29 cellular contexts compared by ENCODE assay signal in genomic region chr10:79017882-79018550, GRCh38. TPM values are rescaled to one million over a fixed set of nuclear protein-coding genes. Genes with fewer than 3 reads are reported as not detected.
DNase-seq lines count a peak whose midpoint lies in the region; ATAC-seq, FAIRE-seq and TF ChIP-seq lines count a peak whose summit lies in the region.
"Had no signal": no experiment of that assay in that cellular context is flagged by ENCODE, and none has a peak within 500 bp of the region (broad histone marks: within the 10 kb centered on the region; RNA-seq: fewer than 3 reads in every experiment).

No MANE protein-coding gene starts in this region.

- no peak for TF ChIP-seq RAD21 in GM12878 (IDR thresholded peaks at IDR 0.05; ENCODE audit: insufficient read depth, low read depth, low read length)

- H3K4me2 ChIP-seq in GM12878 (ENCODE audit: control insufficient read depth, insufficient read depth) = no peak overlapping the region
- H3K4me2 ChIP-seq: A549 had no signal

- peaks cover 2% of the 10 kb centered on the region for H3K4me1 Mint-ChIP-seq in activated naive CD8-positive, alpha-beta T cell treated with anti-CD3 and anti-CD28 coated beads, Interleukin-2, amount 10 ng/mL, durations not matched to agents 7 days and 5 days
- peaks cover 5% of the 10 kb centered on the region for H3K4me1 Mint-ChIP-seq in activated naive CD8-positive, alpha-beta T cell treated with anti-CD3 and anti-CD28 coated beads, Interleukin-2, amount 50 U/mL, for 24 hours

- TF ChIP-seq POLR2A in GM12878 (IDR thresholded peaks at IDR 0.05; ENCODE audit: low read depth, low read length) (no peak), spleen (IDR thresholded peaks at IDR 0.05) (no peak)

- no peak for TF ChIP-seq EP300 in GM12878 (IDR thresholded peaks at IDR 0.05; ENCODE audit: borderline replicate concordance in 1 of 2, control insufficient read depth in 1 of 2, low read depth in 2 of 2, low read length in 2 of 2)

- DNase-seq in activated naive CD8-positive, alpha-beta T cell treated with anti-CD3 and anti-CD28 coated beads, Interleukin-2, amount 10 ng/mL, durations not matched to agents 7 days and 5 days = peak; percentile 15
- DNase-seq in activated naive CD8-positive, alpha-beta T cell treated with anti-CD3 and anti-CD28 coated beads, Interleukin-2, amount 50 U/mL, for 24 hours = no peak
- no peak for DNase-seq in GM12878 (ENCODE audit: low read depth, low spot score)
- peak; percentile 20 for DNase-seq in lower lobe of right lung
- DNase-seq in spleen = peak; percentile 51
- no peak for DNase-seq in NCI-H446 (lab: John Stamatoyannopoulos, UW)
- no peak for DNase-seq in NCI-H446 treated with DMSO at 0.1 percent for 48 hours (lab: John Stamatoyannopoulos, UW)
- DNase-seq in DMS79 (lab: John Stamatoyannopoulos, UW) = no peak
- DNase-seq: activated CD4-positive, alpha-beta T cell treated with anti-CD3 and anti-CD28 coated beads, Interleukin-2, amount 50 U/mL, for 4 hours; activated naive CD4-positive, alpha-beta T cell treated with anti-CD3 and anti-CD28 coated beads for 36 hours; activated T-cell treated with anti-CD3 and anti-CD28 coated beads, Interleukin-2, amount 50 U/mL, for 48 hours; DND-41; GF-D8; GM23248; midbrain; naive thymus-derived CD4-positive, alpha-beta T cell; NCI-H1048; NCI-H1694; NCI-H82; small intestine; stimulated activated CD4-positive, alpha-beta T cell treated with anti-CD3 and anti-CD28 coated beads, Interleukin-1b, Interleukin-23, amount 100 ng/mL, for 48 hours; stimulated activated naive CD8-positive, alpha-beta T cell treated with anti-CD3 and anti-CD28 coated beads, Interleukin-15, Interleukin-2, amounts not matched to agents 100 U/mL and 50 U/mL, for 24 hours; testis had no signal

- no peak overlapping the region for H3K27ac Mint-ChIP-seq in activated naive CD8-positive, alpha-beta T cell treated with anti-CD3 and anti-CD28 coated beads, Interleukin-2, amount 10 ng/mL, durations not matched to agents 7 days and 5 days
- no peak overlapping the region for H3K27ac Mint-ChIP-seq in activated naive CD8-positive, alpha-beta T cell treated with anti-CD3 and anti-CD28 coated beads, Interleukin-2, amount 50 U/mL, for 24 hours
- H3K27ac Mint-ChIP-seq: activated naive CD4-positive, alpha-beta T cell treated with anti-CD3 and anti-CD28 coated beads for 36 hours; IgD-negative memory B cell; naive thymus-derived CD4-positive, alpha-beta T cell had no signal

- H3K79me2 ChIP-seq in GM12878 (ENCODE audit: control insufficient read depth, insufficient read depth, low read length) = no peaks in the 10 kb centered on the region

- no peaks in the 10 kb centered on the region for H4K20me1 ChIP-seq in GM12878 (ENCODE audit: control insufficient read depth, insufficient read depth)

- H3K4me3 ChIP-seq in GM12878 = no peak overlapping the region
- no peak overlapping the region for H3K4me3 ChIP-seq in lower lobe of right lung
- no peak overlapping the region for H3K4me3 ChIP-seq in spleen
- H3K4me3 ChIP-seq: A549, GM23248, prostate gland, testis had no signal

- peaks cover 0 to 8% of the 10 kb centered on the region in 2 experiments; a peak in 2 of 4 replicates for H3K27me3 ChIP-seq in GM12878 (replicated peaks in 1 of 2; ENCODE audit: control insufficient read depth in 2 of 2, insufficient read depth in 2 of 2, low read length in 1 of 2)
- no peaks in the 10 kb centered on the region for H3K27me3 ChIP-seq in lower lobe of right lung (ENCODE audit: low read depth)
- no peaks in the 10 kb centered on the region for H3K27me3 ChIP-seq in spleen (replicated peaks in 1 of 7)
- H3K27me3 ChIP-seq: testis had no signal

- POLR2A ChIA-PET in activated naive CD8-positive, alpha-beta T cell treated with anti-CD3 and anti-CD28 coated beads, Interleukin-2, amount 10 ng/mL, durations not matched to agents 7 days and 5 days (lab: Charles Lee) = no interaction called here
- POLR2A ChIA-PET in GM12878 (lab: Charles Lee) = no interaction called here

- peaks cover 4% of the 10 kb centered on the region for H3K4me1 ChIP-seq in GM12878 (ENCODE audit: control insufficient read depth, insufficient read depth, low read length)
- no peaks in the 10 kb centered on the region for H3K4me1 ChIP-seq in lower lobe of right lung
- peaks cover 2 to 6% (median 3%) of the 10 kb centered on the region in 6 donors for H3K4me1 ChIP-seq in spleen
- H3K4me1 ChIP-seq: A549, prostate gland had no signal

- H3K9me3 Mint-ChIP-seq in activated naive CD8-positive, alpha-beta T cell treated with anti-CD3 and anti-CD28 coated beads, Interleukin-2, amount 10 ng/mL, durations not matched to agents 7 days and 5 days = no peaks in the 10 kb centered on the region
- H3K9me3 Mint-ChIP-seq in activated naive CD8-positive, alpha-beta T cell treated with anti-CD3 and anti-CD28 coated beads, Interleukin-2, amount 50 U/mL, for 24 hours = peaks cover 6% of the 10 kb centered on the region

- no peaks in the 10 kb centered on the region for H3K36me3 Mint-ChIP-seq in activated naive CD8-positive, alpha-beta T cell treated with anti-CD3 and anti-CD28 coated beads, Interleukin-2, amount 10 ng/mL, durations not matched to agents 7 days and 5 days
- H3K36me3 Mint-ChIP-seq in activated naive CD8-positive, alpha-beta T cell treated with anti-CD3 and anti-CD28 coated beads, Interleukin-2, amount 50 U/mL, for 24 hours (ENCODE audit: low read depth) = no peaks in the 10 kb centered on the region
- H3K36me3 Mint-ChIP-seq: IgD-negative memory B cell had no signal

- intact Hi-C loops in GM12878 (cut with micrococcal nuclease; ENCODE audit: unreplicated experiment) (no loop called here), lower lobe of right lung (cut with DNase I) (no loop called here), spleen (cut with DNase I; ENCODE audit: low total_unique reads) (no loop called here)

- no peak overlapping the region for H3K4me3 Mint-ChIP-seq in activated naive CD8-positive, alpha-beta T cell treated with anti-CD3 and anti-CD28 coated beads, Interleukin-2, amount 10 ng/mL, durations not matched to agents 7 days and 5 days
- no peak overlapping the region for H3K4me3 Mint-ChIP-seq in activated naive CD8-positive, alpha-beta T cell treated with anti-CD3 and anti-CD28 coated beads, Interleukin-2, amount 50 U/mL, for 24 hours
- H3K4me3 Mint-ChIP-seq: activated naive CD4-positive, alpha-beta T cell treated with anti-CD3 and anti-CD28 coated beads for 36 hours; brain; IgD-negative memory B cell; naive thymus-derived CD4-positive, alpha-beta T cell had no signal

- H3K27me3 Mint-ChIP-seq in activated naive CD8-positive, alpha-beta T cell treated with anti-CD3 and anti-CD28 coated beads, Interleukin-2, amount 10 ng/mL, durations not matched to agents 7 days and 5 days = peaks cover 5% of the 10 kb centered on the region
- no peaks in the 10 kb centered on the region for H3K27me3 Mint-ChIP-seq in activated naive CD8-positive, alpha-beta T cell treated with anti-CD3 and anti-CD28 coated beads, Interleukin-2, amount 50 U/mL, for 24 hours

- H2AFZ ChIP-seq in GM12878 (ENCODE audit: control insufficient read depth, low read depth, low read length) = no peak overlapping the region
- H2AFZ ChIP-seq: GM23248 had no signal

- in situ Hi-C loops in GM12878 (cut with MboI) = no loop called here

- H3K9ac ChIP-seq in GM12878 (ENCODE audit: control insufficient read depth, insufficient read depth, low read length) = no peak overlapping the region
- H3K9ac ChIP-seq: GM23248 had no signal

- FAIRE-seq in GM12878 (lab: Jason Lieb, UNC) = no peak
- FAIRE-seq: A549, endothelial cell of umbilical vein, small intestine had no signal

- RAD21 ChIA-PET in GM12878 (lab: Charles Lee; ENCODE audit: unreplicated experiment) = no interaction called here

- TF ChIP-seq CTCF in GM12878 (IDR thresholded peaks at IDR 0.05 in 2 of 3, conservative IDR thresholded peaks at IDR 0.05 in 1 of 3; ENCODE audit: control insufficient read depth in 2 of 3, extremely low read depth in 1 of 3, insufficient read depth in 1 of 3, low read depth in 3 of 3, low read length in 3 of 3) (no peak), lower lobe of right lung (IDR thresholded peaks at IDR 0.05) (no peak), spleen (IDR thresholded peaks at IDR 0.05 in 8 of 11, conservative IDR thresholded peaks at IDR 0.05 in 3 of 11) (no peak)

- SMC1A ChIA-PET in GM12878 (lab: Charles Lee; ENCODE audit: uncharacterized antibody, unreplicated experiment) = no interaction called here

- no TSS peak for BruUV-seq in GM12878 (replicated peaks; lab: Mats Ljungman, UMichigan)

- 17% methylated on average over 4 of the region's 4 CpGs for WGBS in GM12878 (ENCODE audit: insufficient coverage, insufficient replicate concordance, low lambda C conversion rate, missing lambda C conversion rate)
- WGBS in spleen, 5 donors = 74 to 85% (median 79%) methylated on average over 2 to 4 of the region's 4 CpGs

- ATAC-seq in activated naive CD8-positive, alpha-beta T cell treated with anti-CD3 and anti-CD28 coated beads, Interleukin-2, amount 10 ng/mL, durations not matched to agents 7 days and 5 days (ENCODE audit: low read depth) = no peak
- no peak for ATAC-seq in activated naive CD8-positive, alpha-beta T cell treated with anti-CD3 and anti-CD28 coated beads, Interleukin-2, amount 50 U/mL, for 24 hours
- no peak for ATAC-seq in GM12878
- no peak for ATAC-seq in lower lobe of right lung
- ATAC-seq: A549; activated CD4-positive, CD25-positive, alpha-beta regulatory T cell treated with anti-CD3 and anti-CD28 coated beads, Interleukin-2, amount 50 U/mL, for 24 hours; naive thymus-derived CD4-positive, alpha-beta T cell; stimulated activated naive CD8-positive, alpha-beta T cell treated with anti-CD3 and anti-CD28 coated beads, Interleukin-15, Interleukin-2, amounts not matched to agents 100 U/mL and 50 U/mL, for 24 hours had no signal

- H3K36me3 ChIP-seq in GM12878 (ENCODE audit: control insufficient read depth in 2 of 2, insufficient read depth in 2 of 2, low read length in 1 of 2) = no peaks in the 10 kb centered on the region
- no peaks in the 10 kb centered on the region for H3K36me3 ChIP-seq in lower lobe of right lung
- H3K36me3 ChIP-seq in spleen = no peaks in the 10 kb centered on the region
- H3K36me3 ChIP-seq: prostate gland had no signal

- H3K9me3 ChIP-seq in GM12878 (replicated peaks; ENCODE audit: control insufficient read depth, insufficient read depth, low read length) = no peaks in the 10 kb centered on the region; the same call in 2 of the 3 replicates
- H3K9me3 ChIP-seq in lower lobe of right lung = no peaks in the 10 kb centered on the region
- peaks cover 0 to 8% (median 2%) of the 10 kb centered on the region in 8 donors for H3K9me3 ChIP-seq in spleen
- H3K9me3 ChIP-seq: prostate gland, testis had no signal

- CTCF ChIA-PET in GM12878 (lab: Yijun Ruan, JAX) = no interaction called here

- H3K27ac ChIP-seq in GM12878 (ENCODE audit: control insufficient read depth, insufficient read depth) = no peak overlapping the region
- H3K27ac ChIP-seq in lower lobe of right lung = no peak overlapping the region
- peak overlapping the region in 1 of 8 donors; percentile 1 for H3K27ac ChIP-seq in spleen
- H3K27ac ChIP-seq: A549, GM23248, prostate gland, testis had no signal

RNA-seq across cellular contexts. Expression of gene ZMIZ1, which starts 50.8 kb away (rescaled TPM):
- 10 to 100 TPM; 28.8 to 29.3 TPM for total RNA-seq in activated naive CD8-positive, alpha-beta T cell treated with anti-CD3 and anti-CD28 coated beads, Interleukin-2, amount 10 ng/mL, durations not matched to agents 7 days and 5 days
- 58.0 and 59.2 TPM in 2 replicates for total RNA-seq in GM12878 (2013; cell fraction: nucleolus; rRNA removed)
- total RNA-seq in GM12878 (2014; rRNA removed) (11.6 and 15.6 TPM in 2 replicates), GM12878 (2014; rRNA removed; fragmentation: Illumina TruSeq; extraction: Trizol) (8.8 and 9.3 TPM in 2 replicates), GM12878 (2021) (76.8 and 82.3 TPM in 2 replicates), lower lobe of right lung (102 TPM), spleen (100 to 1,000 TPM; 117 to 210 (median 129) TPM)
- polyA plus RNA-seq in GM12878 (2011; ENCODE audit: low read depth) = 13.1 TPM
- polyA plus RNA-seq in GM12878 (2011; rRNA removed) (3.8 and 6.2 TPM in 2 replicates), GM12878 (2014; fragmentation: Illumina TruSeq; extraction: Trizol) (30.8 and 53.4 TPM in 2 replicates), GM12878 (2014; fragmentation: Nextera tagmentation; extraction: Ambion mirVana) (1 to 10 TPM; 3.1 to 4.5 TPM), GM12878 (2014; rRNA removed) (25.3 and 42.8 TPM in 2 replicates), GM12878 (2016; fragmentation: Nextera tagmentation; extraction: Ambion mirVana) (10 to 100 TPM; 14.6 to 15.3 TPM), spleen (10 to 100 TPM; 10.7 to 29.7 (median 11.8) TPM)
- 10.6 and 15.1 TPM in 2 replicates for polyA plus RNA-seq in GM12878 (2011; cell fraction: cytosol; rRNA removed)
- polyA plus RNA-seq in GM12878 (2011; cell fraction: nucleus; rRNA removed) = 38.2 and 62.5 TPM in 2 replicates
- 29.9 and 31.2 TPM in 2 replicates for polyA plus RNA-seq in GM12878 (2012)
- 12.3 and 21.0 TPM in 2 replicates for polyA minus RNA-seq in GM12878 (2011; rRNA and poly(A)+ RNA removed)
- 19.8 and 25.0 TPM in 2 replicates for polyA minus RNA-seq in GM12878 (2011; cell fraction: cytosol; rRNA and poly(A)+ RNA removed)
- polyA minus RNA-seq in GM12878 (2011; cell fraction: nucleus; rRNA and poly(A)+ RNA removed) = 21.2 and 33.5 TPM in 2 replicates

Comparison
In these comparisons a context has a peak if more than half of its experiments do, and no peak if none do; other contexts are left out.
1. DNase-seq: peak in activated naive CD8-positive, alpha-beta T cell treated with anti-CD3 and anti-CD28 coated beads, Interleukin-2, amount 10 ng/mL, durations not matched to agents 7 days and 5 days (single experiment), lower lobe of right lung (single experiment) and spleen (single experiment); none in activated naive CD8-positive, alpha-beta T cell treated with anti-CD3 and anti-CD28 coated beads, Interleukin-2, amount 50 U/mL, for 24 hours (single experiment), GM12878 (single experiment), NCI-H446 (0 of 2), NCI-H446 treated with DMSO at 0.1 percent for 48 hours (single experiment) and DMS79 (single experiment).